9 cellular contexts compared by ENCODE assay signal in genomic region chr17:76075364-76076099, GRCh38. TPM values are rescaled to one million over a fixed set of nuclear protein-coding genes. Genes with fewer than 3 reads are reported as not detected.
DNase-seq lines count a peak whose midpoint lies in the region; ATAC-seq, FAIRE-seq and TF ChIP-seq lines count a peak whose summit lies in the region.
"Had no signal": no experiment of that assay in that cellular context is flagged by ENCODE, and none has a peak within 500 bp of the region (broad histone marks: within the 10 kb centered on the region; RNA-seq: fewer than 3 reads in every experiment).

No MANE protein-coding gene starts in this region.

- TF ChIP-seq EP300 in A549 (IDR thresholded peaks at IDR 0.05): no peak

- peak in 1 of 2 experiments; percentile 36; a peak in 3 of 5 replicates for TF ChIP-seq RAD21 in A549 (conservative IDR thresholded peaks at IDR 0.05 in 1 of 2, IDR thresholded peaks at IDR 0.05 in 1 of 2)

- ATAC-seq in A549 (peak; percentile 19 to 21; a peak in 3 of 6 replicates), HG02840 (IDR thresholded peaks at IDR 0.05; ENCODE audit: low FRiP score, unreplicated experiment) (no peak), HG03442 (IDR thresholded peaks at IDR 0.05; ENCODE audit: unreplicated experiment) (no peak), GM21825 (IDR thresholded peaks at IDR 0.05; ENCODE audit: unreplicated experiment) (no peak)

- no peak overlapping the region for H3K27ac Mint-ChIP-seq in activated CD4-positive, alpha-beta memory T cell treated with anti-CD3 and anti-CD28 coated beads, Interleukin-2, amount 10 ng/mL, durations not matched to agents 7 days and 5 days

- peaks cover 53% of the 10 kb centered on the region for H3K27me3 Mint-ChIP-seq in activated CD4-positive, alpha-beta memory T cell treated with anti-CD3 and anti-CD28 coated beads, Interleukin-2, amount 10 ng/mL, durations not matched to agents 7 days and 5 days

- 6% methylated on average over 42 of the region's 42 CpGs for whole genome bisulfite sequencing in A549 (ENCODE audit: missing lambda C conversion rate)

- H3K36me3 Mint-ChIP-seq in activated CD4-positive, alpha-beta memory T cell treated with anti-CD3 and anti-CD28 coated beads, Interleukin-2, amount 10 ng/mL, durations not matched to agents 7 days and 5 days (ENCODE audit: low read depth): peaks cover 9% of the 10 kb centered on the region

- peaks cover 40% of the 10 kb centered on the region for H3K4me1 Mint-ChIP-seq in activated CD4-positive, alpha-beta memory T cell treated with anti-CD3 and anti-CD28 coated beads, Interleukin-2, amount 10 ng/mL, durations not matched to agents 7 days and 5 days

- no peak for FAIRE-seq in A549 (lab: Jason Lieb, UNC)

- no peaks in the 10 kb centered on the region for H3K36me3 ChIP-seq in ES-I3 (ENCODE audit: insufficient read depth, low read length)

- peak overlapping the region; percentile 21 for H3K4me3 Mint-ChIP-seq in activated CD4-positive, alpha-beta memory T cell treated with anti-CD3 and anti-CD28 coated beads, Interleukin-2, amount 10 ng/mL, durations not matched to agents 7 days and 5 days

- no peak for TF ChIP-seq POLR2A in A549 (IDR thresholded peaks at IDR 0.05; ENCODE audit: low read length)

- no peak overlapping the region for H3K27ac ChIP-seq in A549

- H3K4me2 ChIP-seq in A549: peak overlapping the region; percentile 91

- CTCF ChIA-PET in A549 (lab: Yijun Ruan, JAX): interaction anchor here (0.5 to 3.1 kb wide), 13 partner anchors 11 to 283 kb away, joined by 3 to 16 read pairs (median 3); no protein-coding TSS in a partner anchor
- CTCF ChIA-PET in activated CD4-positive, alpha-beta memory T cell treated with anti-CD3 and anti-CD28 coated beads, Interleukin-2, amount 10 ng/mL, durations not matched to agents 7 days and 5 days (lab: Charles Lee): interaction anchor here (0.9 kb wide), 1 partner anchor 61 kb away, joined by 4 read pairs; no protein-coding TSS in a partner anchor

- peak; percentile 57 to 71 for DNase-seq in A549 (ENCODE audit: low read depth in 1 of 2, low spot score in 1 of 2)
- DNase-seq in activated CD4-positive, alpha-beta memory T cell treated with anti-CD3 and anti-CD28 coated beads, Interleukin-2, amount 10 ng/mL, durations not matched to agents 7 days and 5 days: no peak
- DNase-seq in islet precursor cell: peak; percentile 76
- DNase-seq in amygdala (lab: John Stamatoyannopoulos, UW): no peak

- POLR2A ChIA-PET in A549 (lab: Yijun Ruan, JAX): no interaction called here
- POLR2A ChIA-PET in activated CD4-positive, alpha-beta memory T cell treated with anti-CD3 and anti-CD28 coated beads, Interleukin-2, amount 10 ng/mL, durations not matched to agents 7 days and 5 days (lab: Charles Lee): no interaction called here

- TF ChIP-seq CTCF in A549 (IDR thresholded peaks at IDR 0.05): peak; percentile 47

- peak overlapping the region; percentile 30; the same call in 1 of the 2 replicates for H3K9ac ChIP-seq in ES-I3 (ENCODE audit: low read depth, low read length)

- H3K4me3 ChIP-seq in A549: peak overlapping the region; percentile 39

- H3K4me1 ChIP-seq in A549 (peaks cover 27% of the 10 kb centered on the region), ES-I3 (ENCODE audit: insufficient read depth, low read length) (peaks cover 14% of the 10 kb centered on the region)

- no peaks in the 10 kb centered on the region for H3K9me3 Mint-ChIP-seq in activated CD4-positive, alpha-beta memory T cell treated with anti-CD3 and anti-CD28 coated beads, Interleukin-2, amount 10 ng/mL, durations not matched to agents 7 days and 5 days

- no peaks in the 10 kb centered on the region for H3K9me3 ChIP-seq in A549
- H3K9me3 ChIP-seq in ES-I3 (ENCODE audit: control insufficient read depth, insufficient read depth, low read length): no peaks in the 10 kb centered on the region

TF ChIP-seq in A549, 52 proteins besides CTCF, POLR2A, EP300 and RAD21:
- TF ChIP-seq CEBPB (IDR thresholded peaks at IDR 0.05): no peak
- TF ChIP-seq HDAC2 (IDR thresholded peaks at IDR 0.05): peak; percentile 98

RNA-seq across cellular contexts. Expression of gene GALR2, which starts 1.0 kb away (rescaled TPM):
- polyA plus RNA-seq in A549 (2011; rRNA removed) (0.32 and 0.38 TPM in 2 replicates), A549 (2017; fragmentation: RNase III; extraction: RNeasy Plus Mini Kit Qiagen cat#74134 plus additional on column Dnase treatment) (0.44 to 0.60 TPM (median 0.59 TPM) in 3 replicates)
- polyA plus RNA-seq in A549 (2012; cell fraction: cytosol; rRNA removed): 1.4 and 2.4 TPM in 2 replicates
- 1.7 and 3.3 TPM in 2 replicates for polyA plus RNA-seq in A549 (2012; cell fraction: nucleus; rRNA removed)
- polyA minus RNA-seq in A549 (2011; rRNA and poly(A)+ RNA removed): 0.29 and 0.92 TPM in 2 replicates
- under 1 TPM; 0.38 to 0.40 TPM for total RNA-seq in activated CD4-positive, alpha-beta memory T cell treated with anti-CD3 and anti-CD28 coated beads, Interleukin-2, amount 10 ng/mL, durations not matched to agents 7 days and 5 days
- total RNA-seq: pulmonary artery endothelial cell had no signal

RNA-seq across cellular contexts. Expression of gene SRP68, which starts 3.2 kb away (rescaled TPM):
- polyA plus RNA-seq in A549 (2011; rRNA removed): 123 and 139 TPM in 2 replicates
- 65.6 and 74.0 TPM in 2 replicates for polyA plus RNA-seq in A549 (2012; cell fraction: cytosol; rRNA removed)
- 52.8 and 87.8 TPM in 2 replicates for polyA plus RNA-seq in A549 (2012; cell fraction: nucleus; rRNA removed)
- 113 to 123 TPM (median 121 TPM) in 3 replicates for polyA plus RNA-seq in A549 (2017; fragmentation: RNase III; extraction: RNeasy Plus Mini Kit Qiagen cat#74134 plus additional on column Dnase treatment)
- polyA minus RNA-seq in A549 (2011; rRNA and poly(A)+ RNA removed): 72.3 and 73.5 TPM in 2 replicates
- total RNA-seq in activated CD4-positive, alpha-beta memory T cell treated with anti-CD3 and anti-CD28 coated beads, Interleukin-2, amount 10 ng/mL, durations not matched to agents 7 days and 5 days: 10 to 100 TPM; 92.8 to 94.6 TPM

RNA-seq across cellular contexts. Expression of gene ZACN, which starts 3.5 kb away (rescaled TPM):
- polyA plus RNA-seq in A549 (2011; rRNA removed) (0.12 TPM in 1 of 2 replicates, not detected in the other), A549 (2017; fragmentation: RNase III; extraction: RNeasy Plus Mini Kit Qiagen cat#74134 plus additional on column Dnase treatment) (0.20 to 0.30 TPM (median 0.21 TPM) in 3 replicates)
- 0.03 and 0.04 TPM in 2 replicates for polyA plus RNA-seq in A549 (2012; cell fraction: cytosol; rRNA removed)
- 0.24 and 0.30 TPM in 2 replicates for polyA plus RNA-seq in A549 (2012; cell fraction: nucleus; rRNA removed)
- polyA minus RNA-seq in A549 (2011; rRNA and poly(A)+ RNA removed): not detected in 2 replicates
- total RNA-seq in activated CD4-positive, alpha-beta memory T cell treated with anti-CD3 and anti-CD28 coated beads, Interleukin-2, amount 10 ng/mL, durations not matched to agents 7 days and 5 days: under 1 TPM; 0.48 TPM
- total RNA-seq: pulmonary artery endothelial cell had no signal

RNA-seq across cellular contexts. Expression of gene EXOC7, which starts 28.1 kb away (rescaled TPM):
- polyA plus RNA-seq in A549 (2011; rRNA removed): 64.5 and 76.4 TPM in 2 replicates
- polyA plus RNA-seq in A549 (2012; cell fraction: cytosol; rRNA removed): 50.7 and 57.0 TPM in 2 replicates
- 127 and 139 TPM in 2 replicates for polyA plus RNA-seq in A549 (2012; cell fraction: nucleus; rRNA removed)
- 63.0 to 72.3 TPM (median 71.0 TPM) in 3 replicates for polyA plus RNA-seq in A549 (2017; fragmentation: RNase III; extraction: RNeasy Plus Mini Kit Qiagen cat#74134 plus additional on column Dnase treatment)
- 135 and 140 TPM in 2 replicates for polyA minus RNA-seq in A549 (2011; rRNA and poly(A)+ RNA removed)
- total RNA-seq in activated CD4-positive, alpha-beta memory T cell treated with anti-CD3 and anti-CD28 coated beads, Interleukin-2, amount 10 ng/mL, durations not matched to agents 7 days and 5 days: 100 to 1,000 TPM; 119 to 120 TPM

RNA-seq across cellular contexts. Expression of gene EVPL, which starts 48.4 kb away (rescaled TPM):
- polyA plus RNA-seq in A549 (2011; rRNA removed) (4.0 and 4.1 TPM in 2 replicates), A549 (2017; fragmentation: RNase III; extraction: RNeasy Plus Mini Kit Qiagen cat#74134 plus additional on column Dnase treatment) (11.2 to 14.6 TPM (median 13.9 TPM) in 3 replicates)
- polyA plus RNA-seq in A549 (2012; cell fraction: cytosol; rRNA removed): 9.5 and 11.2 TPM in 2 replicates
- polyA plus RNA-seq in A549 (2012; cell fraction: nucleus; rRNA removed): 44.4 and 69.3 TPM in 2 replicates
- polyA minus RNA-seq in A549 (2011; rRNA and poly(A)+ RNA removed): 2.5 and 4.9 TPM in 2 replicates
- not detected for total RNA-seq in activated CD4-positive, alpha-beta memory T cell treated with anti-CD3 and anti-CD28 coated beads, Interleukin-2, amount 10 ng/mL, durations not matched to agents 7 days and 5 days
- total RNA-seq: pulmonary artery endothelial cell had no signal

Comparison
In these comparisons a context has a peak if more than half of its experiments do, and no peak if none do; other contexts are left out.
1. ATAC-seq: peak in A549 (2 of 2); none in HG02840 (single experiment), HG03442 (single experiment) and GM21825 (single experiment).
2. DNase-seq: peak in A549 (2 of 2) and islet precursor cell (single experiment); none in activated CD4-positive, alpha-beta memory T cell treated with anti-CD3 and anti-CD28 coated beads, Interleukin-2, amount 10 ng/mL, durations not matched to agents 7 days and 5 days (single experiment) and amygdala (0 of 56).